Comparison of ENCODE assay signal across 11 cellular contexts in the genomic region with DNA sequence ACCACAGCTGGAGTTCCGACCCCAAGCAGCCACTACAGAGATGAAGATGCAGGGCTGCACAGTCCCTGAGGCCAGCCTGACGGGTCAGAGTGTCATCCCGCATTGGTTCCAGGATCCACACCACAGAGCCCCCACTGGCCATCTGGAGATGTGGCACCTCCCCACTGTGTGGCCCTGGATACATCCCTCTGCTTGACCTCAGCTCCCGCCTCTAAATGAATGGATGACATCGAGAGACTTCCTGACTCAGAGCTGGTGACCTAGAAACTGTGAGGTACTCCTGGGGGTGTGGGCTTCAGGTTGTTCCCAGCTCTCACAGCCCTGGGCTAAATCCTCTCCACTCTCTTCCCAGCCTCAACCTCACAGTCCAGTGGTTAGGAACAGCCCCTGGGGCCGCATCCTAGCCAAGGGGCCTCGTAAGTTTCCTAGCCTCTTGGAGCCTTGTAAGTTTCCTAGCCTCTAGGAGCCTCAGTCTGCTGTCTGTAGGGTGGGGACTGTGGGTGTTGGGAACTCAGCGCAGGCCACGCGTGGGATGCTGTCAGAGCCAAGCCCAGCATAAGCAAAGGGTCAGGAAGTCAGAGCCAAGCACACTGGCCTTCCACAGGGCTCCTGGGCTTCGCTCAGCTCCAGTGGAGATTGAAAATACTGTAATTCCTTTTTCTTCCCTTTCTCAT.
DNase-seq lines count a peak whose midpoint lies in the region; ATAC-seq and TF ChIP-seq lines count a peak whose summit lies in the region.
"Had no signal": no experiment of that assay in that cellular context is flagged by ENCODE, and none has a peak within 500 bp of the region (broad histone marks: within the 10 kb centered on the region; RNA-seq: fewer than 3 reads in every experiment).

No MANE protein-coding gene starts in this region.

- H3K9me3 Mint-ChIP-seq in naive thymus-derived CD8-positive, alpha-beta T cell = no peaks in the 10 kb centered on the region
- H3K9me3 Mint-ChIP-seq: central memory CD8-positive, alpha-beta T cell had no signal

- no peak for TF ChIP-seq CTCF in astrocyte of the spinal cord (IDR thresholded peaks at IDR 0.05; ENCODE audit: low read depth, low read length)

- peak; percentile 57 for DNase-seq in Daoy (ENCODE audit: low read depth)
- DNase-seq in Karpas-422 = no peak
- peak; percentile 62 for DNase-seq in astrocyte of the spinal cord (ENCODE audit: low read depth, low spot score)
- DNase-seq in naive thymus-derived CD8-positive, alpha-beta T cell = no peak
- DNase-seq in stimulated activated CD4-positive, alpha-beta T cell treated with anti-CD3 and anti-CD28 coated beads, Interleukin-4, amount 100 ng/mL, for 1 hour = no peak
- DNase-seq in cardiac septum (ENCODE audit: low spot score) = no peak
- DNase-seq: NCI-H1694; stimulated activated naive CD4-positive, alpha-beta T cell had no signal

- POLR2A ChIA-PET in naive thymus-derived CD8-positive, alpha-beta T cell (lab: Charles Lee) = interaction anchor here (1.0 to 1.2 kb wide), 4 partner anchors 9 to 88 kb away, joined by 3 to 6 read pairs (median 4); no protein-coding TSS in a partner anchor

- H3K4me3 Mint-ChIP-seq in naive thymus-derived CD8-positive, alpha-beta T cell = peak overlapping the region in 1 of 10 donors; percentile 19
- H3K4me3 Mint-ChIP-seq: central memory CD8-positive, alpha-beta T cell had no signal

- H3K4me1 Mint-ChIP-seq in naive thymus-derived CD8-positive, alpha-beta T cell = peaks cover 33 to 67% (median 62%) of the 10 kb centered on the region in 4 donors

- H3K27ac ChIP-seq in Karpas-422 (ENCODE audit: low read length) = no peak overlapping the region

- H3K9me2 ChIP-seq in Karpas-422 (replicated peaks; ENCODE audit: insufficient read depth, low read length) = no peaks in the 10 kb centered on the region

- H3K36me3 Mint-ChIP-seq in naive thymus-derived CD8-positive, alpha-beta T cell = no peaks in the 10 kb centered on the region

- no peaks in the 10 kb centered on the region for H3K27me3 ChIP-seq in Karpas-422 (ENCODE audit: low read length)

- H3K9ac ChIP-seq in Karpas-422 (ENCODE audit: low read length) = peak overlapping the region; percentile 34; the same call in 1 of the 2 replicates

- H3K27ac Mint-ChIP-seq in naive thymus-derived CD8-positive, alpha-beta T cell = peak overlapping the region in 9 of 10 donors; percentile 3 to 89 (median 64)

- in situ Hi-C loops in astrocyte of the spinal cord (cut with HindIII; ENCODE audit: low sequenced_read_pairs) = no loop called here

- no peak overlapping the region for H3K4me2 ChIP-seq in Karpas-422 (ENCODE audit: low read depth, low read length, poor library complexity, severe bottlenecking)

- H4K20me1 ChIP-seq in Karpas-422 (ENCODE audit: insufficient read depth, low read depth, low read length) = no peaks in the 10 kb centered on the region

- H3K4me1 ChIP-seq in Karpas-422 (ENCODE audit: low read length) = peaks cover 48% of the 10 kb centered on the region

- no peak overlapping the region for H2AFZ ChIP-seq in Karpas-422 (ENCODE audit: low read length)

- no peaks in the 10 kb centered on the region for H3K9me3 ChIP-seq in Karpas-422 (ENCODE audit: low read length)

- H3K27me3 Mint-ChIP-seq in naive thymus-derived CD8-positive, alpha-beta T cell = no peaks in the 10 kb centered on the region
- H3K27me3 Mint-ChIP-seq: central memory CD8-positive, alpha-beta T cell had no signal

- no peaks in the 10 kb centered on the region for H3K79me2 ChIP-seq in Karpas-422 (ENCODE audit: low read length)

- ATAC-seq in naive thymus-derived CD8-positive, alpha-beta T cell = peak in 1 of 2 donors; percentile 3
- ATAC-seq in GM18505 (IDR thresholded peaks at IDR 0.05; ENCODE audit: unreplicated experiment) (no peak), GM19452 (IDR thresholded peaks at IDR 0.05; ENCODE audit: unreplicated experiment) (no peak)

- no peaks in the 10 kb centered on the region for H3K36me3 ChIP-seq in Karpas-422 (ENCODE audit: insufficient read depth, low read length)

- no peak overlapping the region for H3K4me3 ChIP-seq in Karpas-422 (ENCODE audit: low read length)
- H3K4me3 ChIP-seq in astrocyte of the spinal cord (ENCODE audit: low read depth, low read length) = no peak overlapping the region

- no peak for TF ChIP-seq POLR2A in GM18505 (IDR thresholded peaks at IDR 0.05; ENCODE audit: borderline replicate concordance, extremely low read depth, insufficient read depth, insufficient read length)

- intact Hi-C loops in cardiac septum (cut with DNase I) = no loop called here

Comparison
In these comparisons a context has a peak if more than half of its experiments do, and no peak if none do; other contexts are left out.
1. DNase-seq: peak in Daoy (single experiment) and astrocyte of the spinal cord (single experiment); none in Karpas-422 (single experiment), naive thymus-derived CD8-positive, alpha-beta T cell (0 of 10), stimulated activated CD4-positive, alpha-beta T cell treated with anti-CD3 and anti-CD28 coated beads, Interleukin-4, amount 100 ng/mL, for 1 hour (single experiment) and cardiac septum (single experiment).